ENCODE assay signal across 8 cellular contexts in genomic region chr15:63601727-63602185, GRCh38. TPM values are rescaled to one million over a fixed set of nuclear protein-coding genes. Genes with fewer than 3 reads are reported as not detected.
DNase-seq lines count a peak whose midpoint lies in the region; ATAC-seq and TF ChIP-seq lines count a peak whose summit lies in the region.

No MANE protein-coding gene starts in this region.

- peak overlapping the region; percentile 91 for H3K4me3 Mint-ChIP-seq in activated CD8-positive, alpha-beta memory T cell treated with anti-CD3 and anti-CD28 coated beads, Interleukin-2, amount 10 ng/mL, durations not matched to agents 7 days and 5 days
- peak overlapping the region; percentile 92 for H3K4me3 Mint-ChIP-seq in natural killer cell

- DNase-seq in activated CD8-positive, alpha-beta memory T cell treated with anti-CD3 and anti-CD28 coated beads, Interleukin-2, amount 10 ng/mL, durations not matched to agents 7 days and 5 days: no peak
- DNase-seq in activated CD8-positive, alpha-beta memory T cell treated with anti-CD3 and anti-CD28 coated beads for 24 hours: no peak
- DNase-seq in NCI-H69 (lab: John Stamatoyannopoulos, UW) (peak; percentile 88), natural killer cell (no peak), DMS114 treated with DMSO at 0.1 percent for 48 hours (lab: John Stamatoyannopoulos, UW; ENCODE audit: unreplicated experiment) (no peak)

- CTCF ChIA-PET in activated CD8-positive, alpha-beta memory T cell treated with anti-CD3 and anti-CD28 coated beads, Interleukin-2, amount 10 ng/mL, durations not matched to agents 7 days and 5 days (lab: Charles Lee): interaction anchor here (0.6 to 4.7 kb wide), 10 partner anchors 8 to 551 kb away, joined by 3 to 65 read pairs (median 3); partner anchors contain the start of gene DAPK2

- intact Hi-C loops in natural killer cell (cut with micrococcal nuclease): loop anchor here (5.0 kb wide), 1 partner anchor 94 kb away; no protein-coding TSS in a partner anchor

- no peak for ATAC-seq in activated CD8-positive, alpha-beta memory T cell treated with anti-CD3 and anti-CD28 coated beads, Interleukin-2, amount 10 ng/mL, durations not matched to agents 7 days and 5 days
- ATAC-seq in natural killer cell (no peak), HG03378 (IDR thresholded peaks at IDR 0.05; ENCODE audit: unreplicated experiment) (no peak), HG03280 (IDR thresholded peaks at IDR 0.05; ENCODE audit: unreplicated experiment) (no peak)

- H3K4me1 Mint-ChIP-seq in activated CD8-positive, alpha-beta memory T cell treated with anti-CD3 and anti-CD28 coated beads, Interleukin-2, amount 10 ng/mL, durations not matched to agents 7 days and 5 days: peaks cover 47% of the 10 kb centered on the region
- peaks cover 32 to 54% of the 10 kb centered on the region in 2 donors for H3K4me1 Mint-ChIP-seq in natural killer cell

- peak overlapping the region; percentile 93 for H3K27ac Mint-ChIP-seq in activated CD8-positive, alpha-beta memory T cell treated with anti-CD3 and anti-CD28 coated beads, Interleukin-2, amount 10 ng/mL, durations not matched to agents 7 days and 5 days
- H3K27ac Mint-ChIP-seq in natural killer cell: peak overlapping the region; percentile 77 to 84

- TF ChIP-seq CTCF in natural killer cell (IDR thresholded peaks at IDR 0.05): no peak

- peaks cover 2% of the 10 kb centered on the region for H3K36me3 Mint-ChIP-seq in activated CD8-positive, alpha-beta memory T cell treated with anti-CD3 and anti-CD28 coated beads, Interleukin-2, amount 10 ng/mL, durations not matched to agents 7 days and 5 days
- no peaks in the 10 kb centered on the region for H3K36me3 Mint-ChIP-seq in natural killer cell

- H3K27ac ChIP-seq in cingulate gyrus (ENCODE audit: low read depth, low read length): peak overlapping the region; percentile 61

- H3K27me3 Mint-ChIP-seq in activated CD8-positive, alpha-beta memory T cell treated with anti-CD3 and anti-CD28 coated beads, Interleukin-2, amount 10 ng/mL, durations not matched to agents 7 days and 5 days: peaks cover 3% of the 10 kb centered on the region
- H3K27me3 Mint-ChIP-seq in natural killer cell (ENCODE audit: low read depth in 2 of 2): no peaks in the 10 kb centered on the region

- H3K9me3 Mint-ChIP-seq in activated CD8-positive, alpha-beta memory T cell treated with anti-CD3 and anti-CD28 coated beads, Interleukin-2, amount 10 ng/mL, durations not matched to agents 7 days and 5 days (ENCODE audit: low read depth): no peaks in the 10 kb centered on the region
- H3K9me3 Mint-ChIP-seq in natural killer cell: no peaks in the 10 kb centered on the region

RNA-seq across cellular contexts. Expression of gene FBXL22, which starts 4.6 kb away (rescaled TPM):
- under 1 TPM; 0.56 to 0.85 TPM for total RNA-seq in activated CD8-positive, alpha-beta memory T cell treated with anti-CD3 and anti-CD28 coated beads, Interleukin-2, amount 10 ng/mL, durations not matched to agents 7 days and 5 days
- 1 to 10 TPM in 1 of 3 donors, under 1 TPM in 2; 0.33 to 2.3 (median 0.65) TPM for total RNA-seq in natural killer cell
